8 cellular contexts compared by ENCODE assay signal in genomic region chr17:69327060-69327831, GRCh38. TPM values are rescaled to one million over a fixed set of nuclear protein-coding genes. Genes with fewer than 3 reads are reported as not detected.
DNase-seq lines count a peak whose midpoint lies in the region; ATAC-seq and TF ChIP-seq lines count a peak whose summit lies in the region.

A gene with protein sequence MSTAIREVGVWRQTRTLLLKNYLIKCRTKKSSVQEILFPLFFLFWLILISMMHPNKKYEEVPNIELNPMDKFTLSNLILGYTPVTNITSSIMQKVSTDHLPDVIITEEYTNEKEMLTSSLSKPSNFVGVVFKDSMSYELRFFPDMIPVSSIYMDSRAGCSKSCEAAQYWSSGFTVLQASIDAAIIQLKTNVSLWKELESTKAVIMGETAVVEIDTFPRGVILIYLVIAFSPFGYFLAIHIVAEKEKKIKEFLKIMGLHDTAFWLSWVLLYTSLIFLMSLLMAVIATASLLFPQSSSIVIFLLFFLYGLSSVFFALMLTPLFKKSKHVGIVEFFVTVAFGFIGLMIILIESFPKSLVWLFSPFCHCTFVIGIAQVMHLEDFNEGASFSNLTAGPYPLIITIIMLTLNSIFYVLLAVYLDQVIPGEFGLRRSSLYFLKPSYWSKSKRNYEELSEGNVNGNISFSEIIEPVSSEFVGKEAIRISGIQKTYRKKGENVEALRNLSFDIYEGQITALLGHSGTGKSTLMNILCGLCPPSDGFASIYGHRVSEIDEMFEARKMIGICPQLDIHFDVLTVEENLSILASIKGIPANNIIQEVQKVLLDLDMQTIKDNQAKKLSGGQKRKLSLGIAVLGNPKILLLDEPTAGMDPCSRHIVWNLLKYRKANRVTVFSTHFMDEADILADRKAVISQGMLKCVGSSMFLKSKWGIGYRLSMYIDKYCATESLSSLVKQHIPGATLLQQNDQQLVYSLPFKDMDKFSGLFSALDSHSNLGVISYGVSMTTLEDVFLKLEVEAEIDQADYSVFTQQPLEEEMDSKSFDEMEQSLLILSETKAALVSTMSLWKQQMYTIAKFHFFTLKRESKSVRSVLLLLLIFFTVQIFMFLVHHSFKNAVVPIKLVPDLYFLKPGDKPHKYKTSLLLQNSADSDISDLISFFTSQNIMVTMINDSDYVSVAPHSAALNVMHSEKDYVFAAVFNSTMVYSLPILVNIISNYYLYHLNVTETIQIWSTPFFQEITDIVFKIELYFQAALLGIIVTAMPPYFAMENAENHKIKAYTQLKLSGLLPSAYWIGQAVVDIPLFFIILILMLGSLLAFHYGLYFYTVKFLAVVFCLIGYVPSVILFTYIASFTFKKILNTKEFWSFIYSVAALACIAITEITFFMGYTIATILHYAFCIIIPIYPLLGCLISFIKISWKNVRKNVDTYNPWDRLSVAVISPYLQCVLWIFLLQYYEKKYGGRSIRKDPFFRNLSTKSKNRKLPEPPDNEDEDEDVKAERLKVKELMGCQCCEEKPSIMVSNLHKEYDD (N-terminal part only) (minus strand): TSS chr17:69327133. CDS start chr17:69314415, 12,718 bp downstream.

- DNase-seq in DMS153 treated with DMSO at 0.1 percent for 48 hours (lab: John Stamatoyannopoulos, UW; ENCODE audit: unreplicated experiment) (peak; percentile 85), Peyer's patch (peak; percentile 82 to 96 (median 94)), fibroblast of gingiva (ENCODE audit: low read depth) (peak; percentile 84), naive B cell (peak; percentile 89)
- DNase-seq in Jurkat, Clone E6-1 (ENCODE audit: low read depth, low spot score) = peak; percentile 85
- DNase-seq in activated T-helper 1 cell treated with anti-CD3 and anti-CD28 coated beads, Interleukin-2, amount 50 U/mL, for 16 hours (ENCODE audit: low read depth in 1 of 2, low spot score in 1 of 2) = peak; percentile 68 to 88
- peak; percentile 78 to 90 for DNase-seq in stimulated activated effector memory CD8-positive, alpha-beta T cell treated with anti-CD3 and anti-CD28 coated beads, Interleukin-12 subunit alpha, Interleukin-12 subunit beta, amount 100 ng/mL, for 72 hours (ENCODE audit: low spot score in 2 of 2)

- peak within 1 kb of the TSS; percentile 97 to 99 (median 98) for H3K27ac Mint-ChIP-seq in naive B cell
- H3K27ac Mint-ChIP-seq in stimulated activated effector memory CD8-positive, alpha-beta T cell treated with anti-CD3 and anti-CD28 coated beads, Interleukin-12 subunit alpha, Interleukin-12 subunit beta, amount 100 ng/mL, for 72 hours = peak within 1 kb of the TSS; percentile 98

- TF ChIP-seq POLR2A in Peyer's patch (IDR thresholded peaks at IDR 0.05) = peak; percentile 89 to 95

- H3K27me3 ChIP-seq in Peyer's patch = no peaks in the 10 kb centered on the region

- peaks cover 0 to 13% (median 7%) of the 10 kb centered on the region in 4 donors for H3K4me1 ChIP-seq in Peyer's patch

- peaks cover 0 to 14% (median 8%) of the 10 kb centered on the region in 3 donors for H3K27me3 Mint-ChIP-seq in naive B cell

- no peaks in the 10 kb centered on the region for H3K9me3 Mint-ChIP-seq in naive B cell
- no peaks in the 10 kb centered on the region for H3K9me3 Mint-ChIP-seq in stimulated activated effector memory CD8-positive, alpha-beta T cell treated with anti-CD3 and anti-CD28 coated beads, Interleukin-12 subunit alpha, Interleukin-12 subunit beta, amount 100 ng/mL, for 72 hours

- ATAC-seq in GM21717 (IDR thresholded peaks at IDR 0.05; ENCODE audit: unreplicated experiment) = peak; percentile 92
- peak; percentile 90 to 92 for ATAC-seq in naive B cell (ENCODE audit: low read depth in 2 of 2)
- peak; percentile 97 for ATAC-seq in stimulated activated effector memory CD8-positive, alpha-beta T cell treated with anti-CD3 and anti-CD28 coated beads, Interleukin-12 subunit alpha, Interleukin-12 subunit beta, amount 100 ng/mL, for 72 hours

- no peaks in the 10 kb centered on the region for H3K9me3 ChIP-seq in Peyer's patch

- H3K36me3 Mint-ChIP-seq in naive B cell = no peaks in the 10 kb centered on the region
- H3K36me3 Mint-ChIP-seq in stimulated activated effector memory CD8-positive, alpha-beta T cell treated with anti-CD3 and anti-CD28 coated beads, Interleukin-12 subunit alpha, Interleukin-12 subunit beta, amount 100 ng/mL, for 72 hours = no peaks in the 10 kb centered on the region

- H3K36me3 ChIP-seq in Peyer's patch = no peaks in the 10 kb centered on the region

- H3K4me3 ChIP-seq in Jurkat, Clone E6-1 (ENCODE audit: low read length) = peak within 1 kb of the TSS; percentile 63
- peak within 1 kb of the TSS; percentile 67 to 87 (median 68) for H3K4me3 ChIP-seq in Peyer's patch

- H3K4me3 Mint-ChIP-seq in naive B cell = peak within 1 kb of the TSS; percentile 94 to 99 (median 97)
- H3K4me3 Mint-ChIP-seq in stimulated activated effector memory CD8-positive, alpha-beta T cell treated with anti-CD3 and anti-CD28 coated beads, Interleukin-12 subunit alpha, Interleukin-12 subunit beta, amount 100 ng/mL, for 72 hours = peak within 1 kb of the TSS; percentile 94

- peaks cover 16 to 26% (median 25%) of the 10 kb centered on the region in 3 donors for H3K4me1 Mint-ChIP-seq in naive B cell
- peaks cover 41% of the 10 kb centered on the region for H3K4me1 Mint-ChIP-seq in stimulated activated effector memory CD8-positive, alpha-beta T cell treated with anti-CD3 and anti-CD28 coated beads, Interleukin-12 subunit alpha, Interleukin-12 subunit beta, amount 100 ng/mL, for 72 hours

- TF ChIP-seq CTCF in Peyer's patch (IDR thresholded peaks at IDR 0.05) = no peak

- H3K27ac ChIP-seq in Peyer's patch = peak within 1 kb of the TSS; percentile 83 to 89 (median 86)

RNA-seq across cellular contexts. Expression of the gene that starts here (rescaled TPM):
- polyA plus RNA-seq in Jurkat, Clone E6-1 (2012; ENCODE audit: insufficient read depth, insufficient read length) = 3.5 TPM
- 100 to 1,000 TPM in 3 of 4 donors, 10 to 100 TPM in 1; 25.6 to 239 (median 177) TPM for total RNA-seq in Peyer's patch
- 1 to 10 TPM; 2.7 to 6.9 (median 4.6) TPM for polyA plus RNA-seq in naive B cell (ENCODE audit: low read depth in 6 of 6)

Comparison
In these comparisons a context has a peak if more than half of its experiments do, and no peak if none do; other contexts are left out.
1. Peak in every context shown above with its lines: DNase-seq, ATAC-seq, H3K4me3 ChIP-seq and H3K27ac ChIP-seq.